ENCODE assay signal across 3 cellular contexts in the genomic region with DNA sequence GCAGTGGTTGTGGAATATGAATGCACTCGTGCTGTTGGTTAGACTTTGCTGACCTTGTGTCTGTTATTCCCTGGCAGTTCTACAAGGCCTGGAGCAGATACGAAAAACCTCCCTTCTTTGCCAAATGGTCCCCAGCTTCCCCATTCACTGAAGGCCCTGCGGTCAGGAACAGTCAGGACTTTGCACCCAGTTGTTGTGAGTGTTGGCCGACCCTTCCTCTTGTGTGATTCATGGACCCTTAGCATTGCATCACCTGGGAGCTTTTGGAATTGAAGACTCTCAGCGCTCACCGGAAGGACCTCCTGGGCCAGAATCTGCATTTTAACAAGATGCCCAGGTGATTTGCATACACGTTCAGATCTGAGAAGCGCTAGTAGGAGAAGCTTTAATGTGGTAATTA.
TF ChIP-seq lines count a peak whose summit lies in the region.

No MANE protein-coding gene starts in this region.

TF ChIP-seq in GM23338, 12 proteins besides CTCF, POLR2A, EP300 and RAD21:
- TF ChIP-seq, protein P1, sequence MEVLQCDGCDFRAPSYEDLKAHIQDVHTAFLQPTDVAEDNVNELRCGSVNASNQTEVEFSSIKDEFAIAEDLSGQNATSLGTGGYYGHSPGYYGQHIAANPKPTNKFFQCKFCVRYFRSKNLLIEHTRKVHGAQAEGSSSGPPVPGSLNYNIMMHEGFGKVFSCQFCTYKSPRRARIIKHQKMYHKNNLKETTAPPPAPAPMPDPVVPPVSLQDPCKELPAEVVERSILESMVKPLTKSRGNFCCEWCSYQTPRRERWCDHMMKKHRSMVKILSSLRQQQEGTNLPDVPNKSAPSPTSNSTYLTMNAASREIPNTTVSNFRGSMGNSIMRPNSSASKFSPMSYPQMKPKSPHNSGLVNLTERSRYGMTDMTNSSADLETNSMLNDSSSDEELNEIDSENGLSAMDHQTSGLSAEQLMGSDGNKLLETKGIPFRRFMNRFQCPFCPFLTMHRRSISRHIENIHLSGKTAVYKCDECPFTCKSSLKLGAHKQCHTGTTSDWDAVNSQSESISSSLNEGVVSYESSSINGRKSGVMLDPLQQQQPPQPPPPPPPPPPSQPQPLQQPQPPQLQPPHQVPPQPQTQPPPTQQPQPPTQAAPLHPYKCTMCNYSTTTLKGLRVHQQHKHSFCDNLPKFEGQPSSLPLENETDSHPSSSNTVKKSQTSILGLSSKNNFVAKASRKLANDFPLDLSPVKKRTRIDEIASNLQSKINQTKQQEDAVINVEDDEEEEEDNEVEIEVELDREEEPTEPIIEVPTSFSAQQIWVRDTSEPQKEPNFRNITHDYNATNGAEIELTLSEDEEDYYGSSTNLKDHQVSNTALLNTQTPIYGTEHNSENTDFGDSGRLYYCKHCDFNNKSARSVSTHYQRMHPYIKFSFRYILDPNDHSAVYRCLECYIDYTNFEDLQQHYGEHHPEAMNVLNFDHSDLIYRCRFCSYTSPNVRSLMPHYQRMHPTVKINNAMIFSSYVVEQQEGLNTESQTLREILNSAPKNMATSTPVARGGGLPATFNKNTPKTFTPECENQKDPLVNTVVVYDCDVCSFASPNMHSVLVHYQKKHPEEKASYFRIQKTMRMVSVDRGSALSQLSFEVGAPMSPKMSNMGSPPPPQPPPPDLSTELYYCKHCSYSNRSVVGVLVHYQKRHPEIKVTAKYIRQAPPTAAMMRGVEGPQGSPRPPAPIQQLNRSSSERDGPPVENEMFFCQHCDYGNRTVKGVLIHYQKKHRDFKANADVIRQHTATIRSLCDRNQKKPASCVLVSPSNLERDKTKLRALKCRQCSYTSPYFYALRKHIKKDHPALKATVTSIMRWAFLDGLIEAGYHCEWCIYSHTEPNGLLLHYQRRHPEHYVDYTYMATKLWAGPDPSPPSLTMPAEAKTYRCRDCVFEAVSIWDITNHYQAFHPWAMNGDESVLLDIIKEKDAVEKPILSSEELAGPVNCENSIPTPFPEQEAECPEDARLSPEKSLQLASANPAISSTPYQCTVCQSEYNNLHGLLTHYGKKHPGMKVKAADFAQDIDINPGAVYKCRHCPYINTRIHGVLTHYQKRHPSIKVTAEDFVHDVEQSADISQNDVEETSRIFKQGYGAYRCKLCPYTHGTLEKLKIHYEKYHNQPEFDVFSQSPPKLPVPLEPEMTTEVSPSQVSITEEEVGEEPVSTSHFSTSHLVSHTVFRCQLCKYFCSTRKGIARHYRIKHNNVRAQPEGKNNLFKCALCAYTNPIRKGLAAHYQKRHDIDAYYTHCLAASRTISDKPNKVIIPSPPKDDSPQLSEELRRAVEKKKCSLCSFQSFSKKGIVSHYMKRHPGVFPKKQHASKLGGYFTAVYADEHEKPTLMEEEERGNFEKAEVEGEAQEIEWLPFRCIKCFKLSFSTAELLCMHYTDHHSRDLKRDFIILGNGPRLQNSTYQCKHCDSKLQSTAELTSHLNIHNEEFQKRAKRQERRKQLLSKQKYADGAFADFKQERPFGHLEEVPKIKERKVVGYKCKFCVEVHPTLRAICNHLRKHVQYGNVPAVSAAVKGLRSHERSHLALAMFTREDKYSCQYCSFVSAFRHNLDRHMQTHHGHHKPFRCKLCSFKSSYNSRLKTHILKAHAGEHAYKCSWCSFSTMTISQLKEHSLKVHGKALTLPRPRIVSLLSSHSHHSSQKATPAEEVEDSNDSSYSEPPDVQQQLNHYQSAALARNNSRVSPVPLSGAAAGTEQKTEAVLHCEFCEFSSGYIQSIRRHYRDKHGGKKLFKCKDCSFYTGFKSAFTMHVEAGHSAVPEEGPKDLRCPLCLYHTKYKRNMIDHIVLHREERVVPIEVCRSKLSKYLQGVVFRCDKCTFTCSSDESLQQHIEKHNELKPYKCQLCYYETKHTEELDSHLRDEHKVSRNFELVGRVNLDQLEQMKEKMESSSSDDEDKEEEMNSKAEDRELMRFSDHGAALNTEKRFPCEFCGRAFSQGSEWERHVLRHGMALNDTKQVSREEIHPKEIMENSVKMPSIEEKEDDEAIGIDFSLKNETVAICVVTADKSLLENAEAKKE (CRISPR knock-in tag; IDR thresholded peaks at IDR 0.05): peak; percentile 23; the same call in 1 of the 2 replicates

TF ChIP-seq in WTC11, 78 proteins besides CTCF, POLR2A, EP300 and RAD21:
- TF ChIP-seq TEAD1 (CRISPR knock-in tag; IDR thresholded peaks at IDR 0.05): 0 out of 2 replicates have a peak, but pooled peaks have one; percentile 22

TF ChIP-seq in H1, 55 proteins besides CTCF, POLR2A, EP300 and RAD21:
- peak; percentile 61; the same call in 1 of the 2 replicates for TF ChIP-seq CEBPB (IDR thresholded peaks at IDR 0.05; ENCODE audit: low read depth, low read length)
